Comparison of ENCODE assay signal across 33 cellular contexts in genomic region chr16:80693553-80693952, GRCh38.
DNase-seq lines count a peak whose midpoint lies in the region; ATAC-seq, FAIRE-seq and TF ChIP-seq lines count a peak whose summit lies in the region.
"Had no signal": no experiment of that assay in that cellular context is flagged by ENCODE, and none has a peak within 500 bp of the region (broad histone marks: within the 10 kb centered on the region; RNA-seq: fewer than 3 reads in every experiment).

No MANE protein-coding gene starts in this region.

- H3K27me3 ChIP-seq in uterus = no peaks in the 10 kb centered on the region
- no peaks in the 10 kb centered on the region for H3K27me3 ChIP-seq in HepG2 (ENCODE audit: control insufficient read depth in 1 of 2, insufficient read depth in 2 of 2, low read length in 2 of 2)
- H3K27me3 ChIP-seq: BE2C, foreskin keratinocyte, heart left ventricle, ovary, vagina had no signal

- no TSS peak for BruUV-seq in HepG2 (replicated peaks; lab: Mats Ljungman, UMichigan)

- no peak for TF ChIP-seq RAD21 in HepG2 (CRISPR knock-in tag; IDR thresholded peaks at IDR 0.05)

- peak; percentile 41 for ATAC-seq in activated CD8-positive, alpha-beta memory T cell treated with anti-CD3 and anti-CD28 coated beads, Interleukin-2, amount 10 ng/mL, durations not matched to agents 7 days and 5 days
- no peak for ATAC-seq in HepG2
- ATAC-seq: esophagus mucosa, foreskin keratinocyte, heart left ventricle had no signal

- H3K9ac ChIP-seq in HepG2 (ENCODE audit: insufficient read depth, low read depth, low read length) = no peak overlapping the region
- H3K9ac ChIP-seq: SK-N-SH had no signal

- H3K27ac ChIP-seq in uterus (no peak overlapping the region), HepG2 (ENCODE audit: extremely low read length, insufficient read depth, low read length) (no peak overlapping the region)
- H3K27ac ChIP-seq: foreskin keratinocyte, heart left ventricle, left ventricle myocardium inferior, ovary, PC-9, thoracic aorta, vagina had no signal

- H3K27ac Mint-ChIP-seq in activated CD8-positive, alpha-beta memory T cell treated with anti-CD3 and anti-CD28 coated beads, Interleukin-2, amount 10 ng/mL, durations not matched to agents 7 days and 5 days = no peak overlapping the region
- H3K27ac Mint-ChIP-seq: brain; T-helper 1 cell treated with Interleukin-12 subunit alpha and Interleukin-12 subunit beta and Interleukin-4 antibody, amounts not matched to agents 30 μg/mL and 1 μg/mL, for 36 hours had no signal

- H3K4me3 Mint-ChIP-seq in activated CD8-positive, alpha-beta memory T cell treated with anti-CD3 and anti-CD28 coated beads, Interleukin-2, amount 10 ng/mL, durations not matched to agents 7 days and 5 days = no peak overlapping the region
- H3K4me3 Mint-ChIP-seq: brain, neural crest cell had no signal

- no peaks in the 10 kb centered on the region for H3K79me2 ChIP-seq in HepG2 (ENCODE audit: insufficient read depth, low read length)

- intact Hi-C loops in uterus (cut with DNase I; ENCODE audit: low total_unique reads) (no loop called here), HepG2 (cut with micrococcal nuclease; ENCODE audit: unreplicated experiment) (no loop called here)

- in situ Hi-C loops in HepG2 (cut with HindIII; ENCODE audit: extremely low pct_ligation_motif_present, low pct_unique_long_range_greater_than_20kb) = no loop called here

- no peaks in the 10 kb centered on the region for H3K9me3 ChIP-seq in uterus
- H3K9me3 ChIP-seq in HepG2 (ENCODE audit: low read length) = no peaks in the 10 kb centered on the region
- H3K9me3 ChIP-seq: BE2C, ovary, SK-N-SH, thoracic aorta, vagina had no signal

- TF ChIP-seq POLR2A in GM12891 (IDR thresholded peaks at IDR 0.05; ENCODE audit: low read depth, low read length) (no peak), uterus (IDR thresholded peaks at IDR 0.05) (no peak), HepG2 (IDR thresholded peaks at IDR 0.05; ENCODE audit: insufficient read depth in 1 of 2, low read depth in 2 of 2, low read length in 2 of 2) (no peak)

- FAIRE-seq in GM12891 (lab: Jason Lieb, UNC) (peak; percentile 52), HepG2 (lab: Jason Lieb, UNC) (no peak)
- FAIRE-seq: keratinocyte had no signal

- H3K4me1 Mint-ChIP-seq in activated CD8-positive, alpha-beta memory T cell treated with anti-CD3 and anti-CD28 coated beads, Interleukin-2, amount 10 ng/mL, durations not matched to agents 7 days and 5 days = peaks cover 49% of the 10 kb centered on the region
- H3K4me1 Mint-ChIP-seq: brain, neural crest cell had no signal

- H3K4me1 ChIP-seq in uterus (no peaks in the 10 kb centered on the region), HepG2 (ENCODE audit: insufficient read depth, low read length) (no peaks in the 10 kb centered on the region)
- H3K4me1 ChIP-seq: BE2C, foreskin keratinocyte, heart left ventricle, left ventricle myocardium inferior, vagina had no signal

- TF ChIP-seq EP300 in HepG2 (IDR thresholded peaks at IDR 0.05; ENCODE audit: low read depth in 2 of 2, low read length in 2 of 2) (no peak), HepG2 (CRISPR knock-in tag; IDR thresholded peaks at IDR 0.05; ENCODE audit: borderline replicate concordance) (no peak)

- H4K20me1 ChIP-seq in HepG2 (ENCODE audit: insufficient read depth, low read length) = no peaks in the 10 kb centered on the region

- no peaks in the 10 kb centered on the region for H3K27me3 Mint-ChIP-seq in activated CD8-positive, alpha-beta memory T cell treated with anti-CD3 and anti-CD28 coated beads, Interleukin-2, amount 10 ng/mL, durations not matched to agents 7 days and 5 days

- H2AFZ ChIP-seq in HepG2 (ENCODE audit: low read length) = no peak overlapping the region
- H2AFZ ChIP-seq: PC-9 had no signal

- WGBS in HepG2 (ENCODE audit: low lambda C conversion rate) = 46% methylated on average over 4 of the region's 4 CpGs

- no peak overlapping the region for H3K4me2 ChIP-seq in HepG2 (ENCODE audit: low read depth, low read length)
- H3K4me2 ChIP-seq: PC-9, SK-N-SH had no signal

- H3K36me3 ChIP-seq in uterus (no peaks in the 10 kb centered on the region), HepG2 (replicated peaks in 1 of 2; ENCODE audit: control insufficient read depth in 1 of 2, insufficient read depth in 2 of 2, low read length in 2 of 2) (no peaks in the 10 kb centered on the region)
- H3K36me3 ChIP-seq: BE2C, heart left ventricle, left ventricle myocardium inferior, ovary, thoracic aorta, vagina had no signal

- H3K36me3 Mint-ChIP-seq in activated CD8-positive, alpha-beta memory T cell treated with anti-CD3 and anti-CD28 coated beads, Interleukin-2, amount 10 ng/mL, durations not matched to agents 7 days and 5 days = peaks cover 32% of the 10 kb centered on the region

- POLR2A ChIA-PET in HepG2 (lab: Yijun Ruan, JAX) = no interaction called here

- H3K4me3 ChIP-seq in fibroblast of mammary gland (ENCODE audit: control insufficient read depth, low read depth, low read length) (no peak overlapping the region), uterus (no peak overlapping the region), HepG2 (replicated peaks in 1 of 3; ENCODE audit: insufficient read depth in 1 of 3, low read depth in 2 of 3, low read length in 3 of 3) (no peak overlapping the region)
- H3K4me3 ChIP-seq: heart left ventricle, left ventricle myocardium inferior, ovary, PC-9, thoracic aorta, vagina had no signal

- no peak for DNase-seq in activated CD8-positive, alpha-beta memory T cell treated with anti-CD3 and anti-CD28 coated beads, Interleukin-2, amount 10 ng/mL, durations not matched to agents 7 days and 5 days
- no peak for DNase-seq in activated CD8-positive, alpha-beta memory T cell treated with anti-CD3 and anti-CD28 coated beads, Interleukin-2, amount 50 U/mL, for 4 hours
- DNase-seq in GM12891 (ENCODE audit: insufficient read length, low spot score) (no peak), SW480 (ENCODE audit: low spot score) (peak; percentile 13), fibroblast of mammary gland (ENCODE audit: low read depth) (peak; percentile 4), uterus (no peak), HepG2 (ENCODE audit: low spot score) (no peak)
- DNase-seq: activated CD4-positive, CD25-positive, alpha-beta regulatory T cell treated with anti-CD3 and anti-CD28 coated beads, Interleukin-2, amount 50 U/mL, for 72 hours; activated CD8-positive, alpha-beta memory T cell treated with anti-CD3 and anti-CD28 coated beads, Interleukin-2, amount 50 U/mL, for 48 hours; activated effector memory CD4-positive, alpha-beta T cell treated with anti-CD3 and anti-CD28 coated beads, Interleukin-2, amount 50 U/mL, for 16 hours; BE2C; CD8-positive, alpha-beta memory T cell; cerebellar nuclear complex; dermis blood vessel endothelial cell; DMS 273 treated with DMSO at 0.1 percent for 48 hours; EL; foreskin keratinocyte; heart left ventricle; left ventricle myocardium inferior; mesendoderm; NCI-H146; NCI-H226; NCI-H526 treated with DMSO at 0.1 percent for 48 hours; ovary; PC-9; SK-N-SH had no signal

- CTCF ChIA-PET in activated CD8-positive, alpha-beta memory T cell treated with anti-CD3 and anti-CD28 coated beads, Interleukin-2, amount 10 ng/mL, durations not matched to agents 7 days and 5 days (lab: Charles Lee) = interaction anchor here (2.1 to 2.6 kb wide), 2 partner anchors 102 to 167 kb away, joined by 5 to 7 read pairs; no protein-coding TSS in a partner anchor
- CTCF ChIA-PET in HepG2 (lab: Yijun Ruan, JAX; ENCODE audit: low intra/inter-chr PET ratio, low total read pairs) = no interaction called here

- peaks cover 10% of the 10 kb centered on the region for H3K9me3 Mint-ChIP-seq in activated CD8-positive, alpha-beta memory T cell treated with anti-CD3 and anti-CD28 coated beads, Interleukin-2, amount 10 ng/mL, durations not matched to agents 7 days and 5 days (ENCODE audit: low read depth)

- TF ChIP-seq CTCF in fibroblast of mammary gland (conservative IDR thresholded peaks at IDR 0.05; ENCODE audit: control insufficient read depth, insufficient read depth, low read depth, low read length) (no peak), uterus (IDR thresholded peaks at IDR 0.05) (no peak), HepG2 (CRISPR knock-in tag; IDR thresholded peaks at IDR 0.05) (no peak)

TF ChIP-seq in GM12891, 5 proteins besides CTCF, POLR2A, EP300 and RAD21:
- TF ChIP-seq PAX5 (IDR thresholded peaks at IDR 0.05; ENCODE audit: insufficient read depth, low read length, severe bottlenecking) (no peak), POLR2AphosphoS5 (IDR thresholded peaks at IDR 0.05; ENCODE audit: low read depth, low read length) (no peak), SPI1 (IDR thresholded peaks at IDR 0.05; ENCODE audit: low read depth, low read length) (no peak), TAF1 (IDR thresholded peaks at IDR 0.05; ENCODE audit: low read depth, low read length) (no peak), POU2F2 (IDR thresholded peaks at IDR 0.05; ENCODE audit: low read depth, low read length) (no peak)

TF ChIP-seq in HepG2, 621 proteins besides CTCF, POLR2A, EP300 and RAD21 (continues in another document):
- TF ChIP-seq SNAPC5 (CRISPR knock-in tag; IDR thresholded peaks at IDR 0.05; ENCODE audit: borderline replicate concordance) (no peak), ZNF740 (CRISPR knock-in tag; IDR thresholded peaks at IDR 0.05) (no peak), ZNF816 (CRISPR knock-in tag; IDR thresholded peaks at IDR 0.05; ENCODE audit: borderline replicate concordance) (no peak), ISL2 (CRISPR knock-in tag; IDR thresholded peaks at IDR 0.05) (no peak), GRHL1 (CRISPR knock-in tag; conservative IDR thresholded peaks at IDR 0.05) (no peak), ZSCAN25 (CRISPR knock-in tag; IDR thresholded peaks at IDR 0.05) (no peak), NBN (conservative IDR thresholded peaks at IDR 0.05) (no peak), ZNF547 (CRISPR knock-in tag; IDR thresholded peaks at IDR 0.05) (no peak), ZNF776 (CRISPR knock-in tag; IDR thresholded peaks at IDR 0.05) (no peak)

Comparison
In these comparisons a context has a peak if more than half of its experiments do, and no peak if none do; other contexts are left out.
1. DNase-seq: peak in SW480 (single experiment) and fibroblast of mammary gland (single experiment); none in activated CD8-positive, alpha-beta memory T cell treated with anti-CD3 and anti-CD28 coated beads, Interleukin-2, amount 10 ng/mL, durations not matched to agents 7 days and 5 days (single experiment), activated CD8-positive, alpha-beta memory T cell treated with anti-CD3 and anti-CD28 coated beads, Interleukin-2, amount 50 U/mL, for 4 hours (single experiment), GM12891 (single experiment), uterus (0 of 2) and HepG2 (single experiment).